Comparison of ENCODE assay signal across 8 cellular contexts in genomic region chr7:92631067-92631829, GRCh38. TPM values are rescaled to one million over a fixed set of nuclear protein-coding genes. Genes with fewer than 3 reads are reported as not detected.
A peak's percentile ranks its signal among the peaks of the same experiment; 100 is the strongest.
DNase-seq lines count a peak whose midpoint lies in the region; ATAC-seq and TF ChIP-seq lines count a peak whose summit lies in the region.

No MANE protein-coding gene starts in this region.

- WGBS in hepatocyte (ENCODE audit: low lambda C conversion rate, missing lambda C conversion rate) = 99% methylated on average over 5 of the region's 5 CpGs

- no peak overlapping the region for H3K4me3 Mint-ChIP-seq in nephron progenitor cell

- H3K9me3 ChIP-seq in SJCRH30 (replicated peaks) = peaks cover 8% of the 10 kb centered on the region; the same call in 1 of the 2 replicates
- no peaks in the 10 kb centered on the region for H3K9me3 ChIP-seq in hepatocyte (ENCODE audit: low read depth)

- H3K27me3 ChIP-seq in SJCRH30 (no peaks in the 10 kb centered on the region), hepatocyte (no peaks in the 10 kb centered on the region)

- peak overlapping the region; percentile 6 for H3K27ac Mint-ChIP-seq in nephron progenitor cell

- H3K36me3 ChIP-seq in SJCRH30 = peaks cover 28% of the 10 kb centered on the region
- no peaks in the 10 kb centered on the region for H3K36me3 ChIP-seq in hepatocyte (replicated peaks; ENCODE audit: insufficient read depth, low read depth)

- peaks cover 26% of the 10 kb centered on the region for H3K9me3 Mint-ChIP-seq in nephron progenitor cell

- H2AFZ ChIP-seq in hepatocyte = no peak overlapping the region

- H3K4me1 Mint-ChIP-seq in nephron progenitor cell = peaks cover 30% of the 10 kb centered on the region

- no peaks in the 10 kb centered on the region for H4K20me1 ChIP-seq in hepatocyte (ENCODE audit: insufficient read depth, poor library complexity, severe bottlenecking)

- peak; percentile 43 to 66 for DNase-seq in SJCRH30
- DNase-seq in nephron progenitor cell = no peak
- no peak for DNase-seq in hepatocyte (ENCODE audit: low spot score)
- no peak for DNase-seq in germinal center (ENCODE audit: low spot score)
- DNase-seq in NCI-H1092 (lab: John Stamatoyannopoulos, UW) = no peak
- no peak for DNase-seq in NCI-H1048 (lab: John Stamatoyannopoulos, UW)

- H3K27ac ChIP-seq in SJCRH30 = peak overlapping the region; percentile 98
- H3K27ac ChIP-seq in hepatocyte = no peak overlapping the region

- H3K4me1 ChIP-seq in SJCRH30 (peaks cover 50% of the 10 kb centered on the region), hepatocyte (ENCODE audit: insufficient read depth) (peaks cover 16% of the 10 kb centered on the region)

- ATAC-seq in GM18868 (IDR thresholded peaks at IDR 0.05; ENCODE audit: unreplicated experiment) = peak; percentile 59
- ATAC-seq in HG02588 (IDR thresholded peaks at IDR 0.05; ENCODE audit: unreplicated experiment) = peak; percentile 70

- H3K4me3 ChIP-seq in SJCRH30 (no peak overlapping the region), hepatocyte (no peak overlapping the region)

- no peak for TF ChIP-seq CTCF in nephron progenitor cell (IDR thresholded peaks at IDR 0.05)
- no peak for TF ChIP-seq CTCF in hepatocyte (IDR thresholded peaks at IDR 0.05; ENCODE audit: poor library complexity)

- H3K27me3 Mint-ChIP-seq in nephron progenitor cell (ENCODE audit: low read depth, poor library complexity) = peaks cover 2% of the 10 kb centered on the region

- H3K79me2 ChIP-seq in hepatocyte = peaks cover 24% of the 10 kb centered on the region

- no peak overlapping the region for H3K4me2 ChIP-seq in hepatocyte

- peaks cover 34% of the 10 kb centered on the region for H3K36me3 Mint-ChIP-seq in nephron progenitor cell (ENCODE audit: low read depth)

- H3K9me2 ChIP-seq in hepatocyte (replicated peaks; ENCODE audit: insufficient read depth) = no peaks in the 10 kb centered on the region

RNA-seq across cellular contexts. Expression of gene FAM133B, which starts 41.1 kb away (rescaled TPM):
- 50.2 and 66.6 TPM in 2 replicates for total RNA-seq in SJCRH30 (2014; rRNA removed; shearing (Covaris generic))
- total RNA-seq in hepatocyte = 24.1 and 28.2 TPM in 2 replicates
- polyA plus RNA-seq in hepatocyte = 29.8 and 38.8 TPM in 2 replicates

Comparison
In these comparisons a context has a peak if more than half of its experiments do, and no peak if none do; other contexts are left out.
1. DNase-seq: peak in SJCRH30 (2 of 2); none in nephron progenitor cell (single experiment), hepatocyte (single experiment), germinal center (single experiment), NCI-H1092 (single experiment) and NCI-H1048 (single experiment).